In genomic region chr6:149821492-149821891, GRCh38 we compare ENCODE assay signal across 25 cellular contexts.
"Had no signal": no experiment of that assay in that cellular context is flagged by ENCODE, and none has a peak within 500 bp of the region (broad histone marks: within the 10 kb centered on the region; RNA-seq: fewer than 3 reads in every experiment).

No MANE protein-coding gene starts in this region.

- ATAC-seq: effector memory CD8-positive, alpha-beta T cell; naive thymus-derived CD4-positive, alpha-beta T cell; stimulated activated naive B cell treated with anti-CD40 and anti-IgM and Interleukin-4, amounts not matched to agents 10 μg/mL and 1 μg/mL and 100 μg/mL, for 72 hours; stimulated activated naive CD8-positive, alpha-beta T cell treated with anti-CD3 and anti-CD28 coated beads, Interleukin-15, amount 100 ng/mL, for 72 hours; upper lobe of right lung had no signal

- H3K4me3 ChIP-seq: esophagus squamous epithelium, left lung, lung, prostate gland, testis, tibial nerve, upper lobe of right lung, vagina had no signal

- H3K4me1 Mint-ChIP-seq: naive thymus-derived CD4-positive, alpha-beta T cell; nephron progenitor cell; stimulated activated naive B cell treated with anti-CD40 and anti-IgM and Interleukin-4, amounts not matched to agents 10 μg/mL and 1 μg/mL and 100 μg/mL, for 72 hours; stimulated activated naive CD8-positive, alpha-beta T cell treated with anti-CD3 and anti-CD28 coated beads, Interleukin-15, amount 100 ng/mL, for 72 hours had no signal

- H3K4me1 ChIP-seq: esophagus squamous epithelium, left lung, prostate gland, tibial nerve, upper lobe of right lung, vagina had no signal

- H3K9ac ChIP-seq: parathyroid adenoma had no signal

- H3K36me3 Mint-ChIP-seq: stimulated activated naive B cell treated with anti-CD40 and anti-IgM and Interleukin-4, amounts not matched to agents 10 μg/mL and 1 μg/mL and 100 μg/mL, for 72 hours had no signal

- H3K27ac Mint-ChIP-seq: dendritic cell treated with granulocyte-macrophage colony-stimulating factor and Interleukin-4, amounts not matched to agents 40 ng/mL and 50 ng/mL, for 4 days; effector memory CD8-positive, alpha-beta T cell; naive thymus-derived CD4-positive, alpha-beta T cell; nephron progenitor cell; stimulated activated naive B cell treated with anti-CD40 and anti-IgM and Interleukin-4, amounts not matched to agents 10 μg/mL and 1 μg/mL and 100 μg/mL, for 72 hours had no signal

- H3K9me3 Mint-ChIP-seq: dendritic cell treated with granulocyte-macrophage colony-stimulating factor and Interleukin-4, amounts not matched to agents 40 ng/mL and 50 ng/mL, for 4 days; effector memory CD8-positive, alpha-beta T cell; naive thymus-derived CD4-positive, alpha-beta T cell; nephron progenitor cell; stimulated activated naive B cell treated with anti-CD40 and anti-IgM and Interleukin-4, amounts not matched to agents 10 μg/mL and 1 μg/mL and 100 μg/mL, for 72 hours; stimulated activated naive CD8-positive, alpha-beta T cell treated with anti-CD3 and anti-CD28 coated beads, Interleukin-15, amount 100 ng/mL, for 72 hours had no signal

- H3K4me3 Mint-ChIP-seq: dendritic cell treated with granulocyte-macrophage colony-stimulating factor and Interleukin-4, amounts not matched to agents 40 ng/mL and 50 ng/mL, for 4 days; effector memory CD8-positive, alpha-beta T cell; naive thymus-derived CD4-positive, alpha-beta T cell; nephron progenitor cell; stimulated activated naive B cell treated with anti-CD40 and anti-IgM and Interleukin-4, amounts not matched to agents 10 μg/mL and 1 μg/mL and 100 μg/mL, for 72 hours; stimulated activated naive CD8-positive, alpha-beta T cell treated with anti-CD3 and anti-CD28 coated beads, Interleukin-15, amount 100 ng/mL, for 72 hours had no signal

- H3K27ac ChIP-seq: epithelial cell of prostate, esophagus squamous epithelium, left lung, parathyroid adenoma, prostate gland, testis, tibial nerve, upper lobe of right lung, vagina had no signal

- DNase-seq: cerebellar nuclear complex; effector memory CD8-positive, alpha-beta T cell; esophagus squamous epithelium; foreskin fibroblast; hippocampal formation; kidney glomerular epithelial cell; left lung; mesenchymal stem cell; midbrain; naive thymus-derived CD4-positive, alpha-beta T cell; nephron progenitor cell; right cardiac atrium; stimulated activated CD4-positive, alpha-beta T cell treated with anti-CD3 and anti-CD28 coated beads, Interleukin-4, amount 100 ng/mL, for 1 hour; stimulated activated CD8-positive, alpha-beta memory T cell treated with anti-CD3 and anti-CD28 coated beads, Interleukin-4, amount 100 ng/mL, for 48 hours; stimulated activated naive B cell treated with anti-CD40 and anti-IgM and Interleukin-4, amounts not matched to agents 10 μg/mL and 1 μg/mL and 100 μg/mL, for 72 hours; stimulated activated naive CD8-positive, alpha-beta T cell treated with anti-CD3 and anti-CD28 coated beads, Interleukin-15, amount 100 ng/mL, for 72 hours; testis; upper lobe of right lung had no signal

- H3K9me3 ChIP-seq: esophagus squamous epithelium, left lung, prostate gland, testis, tibial nerve, upper lobe of right lung, vagina had no signal

- H3K36me3 ChIP-seq: prostate gland had no signal

- H3K27me3 ChIP-seq: esophagus squamous epithelium, left lung, testis, tibial nerve, upper lobe of right lung, vagina had no signal
